8 cellular contexts compared by ENCODE assay signal in the genomic region with DNA sequence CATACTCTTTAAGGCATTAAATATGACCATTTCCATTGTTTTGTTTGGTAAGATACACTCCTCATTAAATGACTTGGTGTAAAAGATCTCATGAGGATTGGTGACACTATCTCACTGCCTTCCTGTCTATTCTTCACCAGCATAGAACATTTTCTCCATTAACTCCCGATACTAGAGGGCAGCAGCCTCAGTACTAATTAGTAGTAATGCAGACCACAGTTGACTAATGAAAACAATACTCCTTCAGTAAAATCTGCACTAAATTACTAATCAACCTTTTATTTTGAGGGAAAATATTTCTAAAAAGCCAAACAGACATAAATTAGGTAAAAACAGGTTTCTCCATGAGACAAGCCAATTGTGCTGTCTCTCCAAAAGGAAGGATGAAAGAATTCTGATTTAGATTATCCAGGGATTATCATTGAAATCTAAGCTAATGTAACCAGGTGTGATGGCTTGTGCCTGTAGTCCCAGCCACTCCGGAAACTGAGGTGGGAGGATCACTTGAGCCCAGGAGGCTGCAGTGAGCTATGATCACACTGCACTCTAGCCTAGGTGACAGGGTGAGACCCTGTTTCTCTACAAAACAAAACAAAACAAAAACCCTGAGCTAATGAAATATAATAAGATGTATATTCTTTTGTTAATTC. TPM values are rescaled to one million over a fixed set of nuclear protein-coding genes. Genes with fewer than 3 reads are reported as not detected.
A peak's percentile ranks its signal among the peaks of the same experiment; 100 is the strongest.
DNase-seq lines count a peak whose midpoint lies in the region; ATAC-seq and TF ChIP-seq lines count a peak whose summit lies in the region.

No MANE protein-coding gene starts in this region.

- H3K9me2 ChIP-seq in OCI-LY1 (ENCODE audit: low read depth, low read length), result no peaks in the 10 kb centered on the region

- no peaks in the 10 kb centered on the region for H3K79me2 ChIP-seq in OCI-LY1 (ENCODE audit: insufficient read depth, low read length)

- no peaks in the 10 kb centered on the region for H3F3A ChIP-seq in OCI-LY1 (ENCODE audit: insufficient read depth, low read length)

- intact Hi-C loops in transverse colon (cut with DNase I; ENCODE audit: low total_unique reads), result no loop called here

- ATAC-seq in HG03432 (IDR thresholded peaks at IDR 0.05; ENCODE audit: unreplicated experiment) (peak; percentile 55), GM19455 (IDR thresholded peaks at IDR 0.05; ENCODE audit: unreplicated experiment) (no peak)

- H3K27ac ChIP-seq in OCI-LY1 (ENCODE audit: low read depth, low read length, poor library complexity, severe bottlenecking), result no peak overlapping the region
- no peak overlapping the region for H3K27ac ChIP-seq in transverse colon

- H2AFZ ChIP-seq in OCI-LY1 (ENCODE audit: low read length), result no peak overlapping the region

- no peak overlapping the region for H3K4me3 Mint-ChIP-seq in activated T-cell treated with anti-CD3 and anti-CD28 coated beads, Interleukin-2, amount 50 U/mL, for 24 hours
- H3K4me3 Mint-ChIP-seq in neural crest cell, result no peak overlapping the region

- no peaks in the 10 kb centered on the region for H3K27me3 Mint-ChIP-seq in activated T-cell treated with anti-CD3 and anti-CD28 coated beads, Interleukin-2, amount 50 U/mL, for 24 hours
- H3K27me3 Mint-ChIP-seq in neural crest cell (ENCODE audit: low read depth), result no peaks in the 10 kb centered on the region

- H3K4me1 Mint-ChIP-seq in activated T-cell treated with anti-CD3 and anti-CD28 coated beads, Interleukin-2, amount 50 U/mL, for 24 hours (ENCODE audit: low read depth), result peaks cover 42% of the 10 kb centered on the region
- H3K4me1 Mint-ChIP-seq in neural crest cell, result peaks cover 5% of the 10 kb centered on the region

- H3K36me3 ChIP-seq in OCI-LY1 (ENCODE audit: insufficient read depth, low read length) (no peaks in the 10 kb centered on the region), transverse colon (peaks cover 0 to 1% (median 0%) of the 10 kb centered on the region in 4 donors)

- H3K27me3 ChIP-seq in OCI-LY1 (ENCODE audit: insufficient read depth, low read length) (no peaks in the 10 kb centered on the region), transverse colon (no peaks in the 10 kb centered on the region)

- DNase-seq in D341Med (ENCODE audit: low spot score) (peak; percentile 45), fibroblast of peridontal ligament (ENCODE audit: extremely low read depth) (peak; percentile 61), neural crest cell (ENCODE audit: low read depth, low spot score) (peak; percentile 38), transverse colon (peak; percentile 58)
- peak; percentile 36 for DNase-seq in activated T-cell treated with anti-CD3 and anti-CD28 coated beads, Interleukin-2, amount 50 U/mL, for 24 hours

- peak overlapping the region; percentile 84 for H3K27ac Mint-ChIP-seq in activated T-cell treated with anti-CD3 and anti-CD28 coated beads, Interleukin-2, amount 50 U/mL, for 24 hours
- no peak overlapping the region for H3K27ac Mint-ChIP-seq in neural crest cell (ENCODE audit: unreplicated experiment)

- no peak overlapping the region for H3K9ac ChIP-seq in OCI-LY1 (ENCODE audit: low read length)

- H3K9me3 ChIP-seq in OCI-LY1 (ENCODE audit: low read length), result no peaks in the 10 kb centered on the region
- no peaks in the 10 kb centered on the region for H3K9me3 ChIP-seq in transverse colon

- no peak for TF ChIP-seq EP300 in transverse colon (IDR thresholded peaks at IDR 0.05; ENCODE audit: low read depth)

- TF ChIP-seq POLR2A in transverse colon (IDR thresholded peaks at IDR 0.05), result no peak

- no peak overlapping the region for H3K4me2 ChIP-seq in OCI-LY1 (ENCODE audit: low read length)

- no peaks in the 10 kb centered on the region for H4K20me1 ChIP-seq in OCI-LY1 (ENCODE audit: insufficient read depth, low read length)

- H3K4me1 ChIP-seq in OCI-LY1 (ENCODE audit: insufficient read depth, low read length, severe bottlenecking) (no peaks in the 10 kb centered on the region), transverse colon (peaks cover 0 to 5% (median 0%) of the 10 kb centered on the region in 4 donors)

- no peaks in the 10 kb centered on the region for H3K9me3 Mint-ChIP-seq in activated T-cell treated with anti-CD3 and anti-CD28 coated beads, Interleukin-2, amount 50 U/mL, for 24 hours
- no peaks in the 10 kb centered on the region for H3K9me3 Mint-ChIP-seq in neural crest cell

- in situ Hi-C loops in transverse colon (cut with MboI; ENCODE audit: low pct_ligation_motif_present in 1 of 4, low pct_unique_long_range_greater_than_20kb in 1 of 4, low sequenced_read_pairs in 3 of 4), result loop anchor here in 3 of 4 donors (5.0 to 10.0 kb wide), 2 partner anchors 56 to 58 kb away; no protein-coding TSS in a partner anchor

- H3K36me3 Mint-ChIP-seq in activated T-cell treated with anti-CD3 and anti-CD28 coated beads, Interleukin-2, amount 50 U/mL, for 24 hours (ENCODE audit: low read depth), result no peaks in the 10 kb centered on the region
- H3K36me3 Mint-ChIP-seq in neural crest cell (ENCODE audit: low read depth), result no peaks in the 10 kb centered on the region

- 0 to 3% methylated on average over 2 of the region's 2 CpGs for WGBS in transverse colon (ENCODE audit: low coverage in 1 of 2), 2 donors

- peak; percentile 89 for TF ChIP-seq CTCF in OCI-LY1 (IDR thresholded peaks at IDR 0.05; ENCODE audit: low read length)
- TF ChIP-seq CTCF in neural crest cell (conservative IDR thresholded peaks at IDR 0.05), result peak; percentile 83
- TF ChIP-seq CTCF in transverse colon (IDR thresholded peaks at IDR 0.05), result peak; percentile 68 to 75 (median 71)

- H3K4me3 ChIP-seq in OCI-LY1 (ENCODE audit: low read depth, low read length, poor library complexity, severe bottlenecking), result no peak overlapping the region
- no peak overlapping the region for H3K4me3 ChIP-seq in transverse colon

RNA-seq across cellular contexts. Expression of a gene that starts 9.4 kb away (rescaled TPM):
- total RNA-seq in neural crest cell, result 15.1 and 16.1 TPM in 2 replicates
- total RNA-seq in transverse colon, result 10 to 100 TPM in 1 of 4 donors, 1 to 10 TPM in 3; 2.6 to 10.1 (median 8.3) TPM
